17 cellular contexts compared by ENCODE assay signal in the genomic region with DNA sequence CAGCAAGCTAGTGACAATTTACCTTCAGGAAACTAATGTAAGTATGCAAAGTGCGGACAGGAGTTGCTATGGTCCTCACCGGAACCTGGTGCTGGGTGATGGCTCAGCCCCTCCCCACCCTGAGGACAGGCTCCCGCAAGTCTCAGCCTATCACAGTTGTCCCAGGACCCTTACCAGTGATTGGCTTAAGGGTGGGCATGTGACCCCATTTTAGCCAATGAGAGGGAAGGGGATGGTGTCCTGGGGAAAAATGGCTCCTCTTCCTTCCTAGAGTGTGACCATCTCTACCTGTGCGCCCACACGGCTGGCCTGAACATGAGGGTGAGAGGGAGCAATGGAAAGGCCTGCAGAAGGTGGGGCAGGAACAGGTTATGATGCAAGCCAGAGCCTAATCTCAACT.
"Had no signal": no experiment of that assay in that cellular context is flagged by ENCODE, and none has a peak within 500 bp of the region (broad histone marks: within the 10 kb centered on the region; RNA-seq: fewer than 3 reads in every experiment).

No MANE protein-coding gene starts in this region.

- H3K36me3 ChIP-seq: lower lobe of right lung, tibial artery, vagina had no signal

- ATAC-seq: activated CD8-positive, alpha-beta T cell treated with anti-CD3 and anti-CD28 coated beads for 36 hours; activated T-cell treated with anti-CD3 and anti-CD28 coated beads, Interleukin-2, amount 50 U/mL, for 4 hours; body of pancreas; left cardiac atrium; lower lobe of right lung; stimulated activated effector memory CD8-positive, alpha-beta T cell treated with anti-CD3 and anti-CD28 coated beads, Interleukin-12 subunit alpha, Interleukin-12 subunit beta, amount 100 ng/mL, for 72 hours had no signal

- H3K4me3 ChIP-seq: body of pancreas, coronary artery, lower lobe of right lung, tibial artery, vagina had no signal

- H3K9me3 ChIP-seq: body of pancreas, lower lobe of right lung, tibial artery, vagina had no signal

- H3K4me1 ChIP-seq: body of pancreas, lower lobe of right lung, tibial artery, vagina had no signal

- H3K27me3 ChIP-seq: body of pancreas, vagina had no signal

- DNase-seq: activated CD8-positive, alpha-beta T cell treated with anti-CD3 and anti-CD28 coated beads for 36 hours; activated gamma-delta T cell; activated naive CD8-positive, alpha-beta T cell treated with anti-CD3 and anti-CD28 coated beads for 36 hours; activated T-cell treated with anti-CD3 and anti-CD28 coated beads, Interleukin-2, amount 50 U/mL, for 4 hours; amygdala; body of pancreas; central memory CD4-positive, alpha-beta T cell; effector CD4-positive, alpha-beta T cell; foreskin fibroblast; hypothalamus; left cardiac atrium; lower lobe of right lung; stimulated activated CD4-positive, alpha-beta T cell treated with anti-CD3 and anti-CD28 coated beads, Interleukin-12 subunit alpha, Interleukin-12 subunit beta, amount 100 ng/mL, for 4 hours had no signal

- H3K27ac ChIP-seq: body of pancreas, coronary artery, lower lobe of right lung, tibial artery, vagina had no signal
